ENCODE assay signal across 16 cellular contexts in the genomic region with DNA sequence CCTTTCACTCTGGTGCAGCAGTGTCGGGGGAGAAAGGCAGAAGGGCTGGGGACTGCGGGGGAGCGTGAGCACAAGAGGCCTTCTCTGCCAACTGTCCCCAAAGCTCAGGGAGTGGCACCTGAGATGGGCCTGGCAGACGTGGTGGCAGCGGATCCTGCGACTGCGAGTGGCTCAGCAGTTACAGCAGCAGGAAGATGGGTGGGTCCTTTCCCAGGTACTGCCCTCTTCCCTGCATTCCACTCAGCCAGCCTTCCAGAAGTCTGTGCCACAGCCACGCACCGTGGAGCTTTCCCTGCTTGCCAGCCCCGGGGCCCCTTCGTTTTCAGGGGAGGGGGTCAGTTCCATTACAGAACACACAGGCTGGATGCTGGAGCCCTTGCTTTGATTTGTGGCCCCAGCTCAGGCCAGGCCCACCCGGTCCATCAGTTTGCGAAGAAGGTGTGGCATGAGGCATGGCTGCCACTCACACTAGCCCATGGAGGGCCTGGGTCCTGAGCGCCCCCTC. TPM values are rescaled to one million over a fixed set of nuclear protein-coding genes. Genes with fewer than 3 reads are reported as not detected.
DNase-seq lines count a peak whose midpoint lies in the region; ATAC-seq and TF ChIP-seq lines count a peak whose summit lies in the region.
"Had no signal": no experiment of that assay in that cellular context is flagged by ENCODE, and none has a peak within 500 bp of the region (broad histone marks: within the 10 kb centered on the region; RNA-seq: fewer than 3 reads in every experiment).

No MANE protein-coding gene starts in this region.

- H3K9me3 Mint-ChIP-seq in CD14-positive monocyte (no peaks in the 10 kb centered on the region), chondrocyte (ENCODE audit: low read depth) (no peaks in the 10 kb centered on the region)
- H3K9me3 Mint-ChIP-seq: activated naive CD8-positive, alpha-beta T cell treated with anti-CD3 and anti-CD28 coated beads, Interleukin-2, amount 10 ng/mL, durations not matched to agents 7 days and 5 days; natural killer cell had no signal

- POLR2A ChIA-PET in HEK293T (lab: Yijun Ruan, JAX): interaction anchor here (1.2 kb wide), 1 partner anchor 9 kb away, joined by 4 read pairs; no protein-coding TSS in a partner anchor

- H3K27ac ChIP-seq in skin epidermis: peak overlapping the region in 17 of 21 experiments; percentile 9 to 98 (median 88)

- no peak overlapping the region for H3K4me3 Mint-ChIP-seq in CD14-positive monocyte
- H3K4me3 Mint-ChIP-seq in chondrocyte (ENCODE audit: unreplicated experiment): no peak overlapping the region
- H3K4me3 Mint-ChIP-seq: activated naive CD8-positive, alpha-beta T cell treated with anti-CD3 and anti-CD28 coated beads, Interleukin-2, amount 10 ng/mL, durations not matched to agents 7 days and 5 days; natural killer cell had no signal

- CTCF ChIA-PET in HEK293T (lab: Yijun Ruan, JAX): no interaction called here

- H3K4me1 Mint-ChIP-seq in CD14-positive monocyte: peaks cover 54% of the 10 kb centered on the region
- H3K4me1 Mint-ChIP-seq in chondrocyte (ENCODE audit: low read depth): peaks cover 42% of the 10 kb centered on the region
- H3K4me1 Mint-ChIP-seq: activated naive CD8-positive, alpha-beta T cell treated with anti-CD3 and anti-CD28 coated beads, Interleukin-2, amount 10 ng/mL, durations not matched to agents 7 days and 5 days had no signal

- peaks cover 34 to 49% of the 10 kb centered on the region in 2 donors for H3K36me3 Mint-ChIP-seq in CD14-positive monocyte
- peaks cover 7% of the 10 kb centered on the region for H3K36me3 Mint-ChIP-seq in chondrocyte (ENCODE audit: low read depth)
- H3K36me3 Mint-ChIP-seq: natural killer cell had no signal

- ATAC-seq in left colon: peak; percentile 51
- no peak for ATAC-seq in HG03108 (IDR thresholded peaks at IDR 0.05; ENCODE audit: unreplicated experiment)
- no peak for ATAC-seq in HG03457 (IDR thresholded peaks at IDR 0.05; ENCODE audit: unreplicated experiment)
- ATAC-seq: natural killer cell had no signal

- DNase-seq in CD14-positive monocyte (ENCODE audit: low spot score): no peak
- DNase-seq in chondrocyte (ENCODE audit: low spot score): no peak
- peak in 1 of 2 donors; percentile 28 for DNase-seq in left colon
- no peak for DNase-seq in activated CD4-positive, CD25-positive, alpha-beta regulatory T cell treated with anti-CD3 and anti-CD28 coated beads, Interleukin-2, amount 50 U/mL, for 72 hours
- no peak for DNase-seq in HEK293T (ENCODE audit: extremely low spot score)
- DNase-seq: activated CD8-positive, alpha-beta memory T cell treated with anti-CD3 and anti-CD28 coated beads, Interleukin-2, amount 50 U/mL, for 4 hours; activated naive CD8-positive, alpha-beta T cell treated with anti-CD3 and anti-CD28 coated beads, Interleukin-2, amount 10 ng/mL, durations not matched to agents 7 days and 5 days; DMS 273 treated with DMSO at 0.1 percent for 48 hours; natural killer cell had no signal

- intact Hi-C loops in CD14-positive monocyte (cut with micrococcal nuclease): loop anchor here in 1 of 2 donors (5.0 kb wide), 1 partner anchor 34 kb away; no protein-coding TSS in a partner anchor
- intact Hi-C loops in left colon (cut with DNase I, micrococcal nuclease): no loop called here

- TF ChIP-seq CTCF in CD14-positive monocyte (IDR thresholded peaks at IDR 0.05): no peak
- no peak for TF ChIP-seq CTCF in chondrocyte (IDR thresholded peaks at IDR 0.05)

- peak overlapping the region in 4 of 7 donors; percentile 21 to 100 (median 72) for H3K27ac Mint-ChIP-seq in CD14-positive monocyte
- H3K27ac Mint-ChIP-seq in chondrocyte (ENCODE audit: unreplicated experiment): peak overlapping the region; percentile 36
- H3K27ac Mint-ChIP-seq: activated naive CD8-positive, alpha-beta T cell treated with anti-CD3 and anti-CD28 coated beads, Interleukin-2, amount 10 ng/mL, durations not matched to agents 7 days and 5 days had no signal

- H3K27me3 Mint-ChIP-seq in CD14-positive monocyte (ENCODE audit: low read depth in 3 of 3) (peaks cover 2 to 13% (median 2%) of the 10 kb centered on the region in 3 donors), chondrocyte (ENCODE audit: low read depth) (no peaks in the 10 kb centered on the region)
- H3K27me3 Mint-ChIP-seq: activated naive CD8-positive, alpha-beta T cell treated with anti-CD3 and anti-CD28 coated beads, Interleukin-2, amount 10 ng/mL, durations not matched to agents 7 days and 5 days had no signal

- no peak overlapping the region for H3K4me3 ChIP-seq in skin epidermis

TF ChIP-seq in HEK293T, 16 proteins besides CTCF, POLR2A, EP300 and RAD21:
- TF ChIP-seq ZNF384 (IDR thresholded peaks at IDR 0.05) (no peak), SP1 (IDR thresholded peaks at IDR 0.05) (no peak)

RNA-seq across cellular contexts. Expression of a gene that starts 17.2 kb away (rescaled TPM):
- 1 to 10 TPM; 4.5 to 8.5 TPM for polyA plus RNA-seq in CD14-positive monocyte
- total RNA-seq in chondrocyte (18.2 to 23.3 TPM (median 22.3 TPM) in 3 replicates), left colon (10 to 100 TPM; 44.8 to 48.2 TPM)

RNA-seq across cellular contexts. Expression of a gene that starts 17.4 kb away (rescaled TPM):
- polyA plus RNA-seq in CD14-positive monocyte: 1 to 10 TPM; 3.8 to 4.2 TPM
- 20.7 to 22.2 TPM (median 21.7 TPM) in 3 replicates for total RNA-seq in chondrocyte
- total RNA-seq in left colon: 10 to 100 TPM; 14.6 to 20.4 TPM

RNA-seq across cellular contexts. Expression of a gene that starts 26.6 kb away (rescaled TPM):
- polyA plus RNA-seq in CD14-positive monocyte: not detected
- total RNA-seq in chondrocyte (0.36 TPM in 1 of 3 replicates, not detected in the others), left colon (not detected)
- total RNA-seq: activated naive CD8-positive, alpha-beta T cell treated with anti-CD3 and anti-CD28 coated beads, Interleukin-2, amount 10 ng/mL, durations not matched to agents 7 days and 5 days had no signal

RNA-seq across cellular contexts. Expression of a gene that starts 52.7 kb away (rescaled TPM):
- 100 to 1,000 TPM; 842 to 938 TPM for polyA plus RNA-seq in CD14-positive monocyte
- total RNA-seq in chondrocyte (19.8 to 25.5 TPM (median 23.8 TPM) in 3 replicates), left colon (10 to 100 TPM; 12.3 to 16.7 TPM)

RNA-seq across cellular contexts. Expression of a gene that starts 59.0 kb away (rescaled TPM):
- polyA plus RNA-seq in CD14-positive monocyte: not detected
- not detected in 3 replicates for total RNA-seq in chondrocyte
- total RNA-seq in left colon: not detected
- total RNA-seq: activated naive CD8-positive, alpha-beta T cell treated with anti-CD3 and anti-CD28 coated beads, Interleukin-2, amount 10 ng/mL, durations not matched to agents 7 days and 5 days; dermis microvascular lymphatic vessel endothelial cell; fibroblast of villous mesenchyme; natural killer cell; OCI-LY7; ureter had no signal
